In genomic region chr6:139291813-139292619, GRCh38 we compare ENCODE assay signal across 8 cellular contexts. TPM values are rescaled to one million over a fixed set of nuclear protein-coding genes. Genes with fewer than 3 reads are reported as not detected.
DNase-seq lines count a peak whose midpoint lies in the region; ATAC-seq, FAIRE-seq and TF ChIP-seq lines count a peak whose summit lies in the region.

TXLNB (minus strand) TSS chr6:139291998; CDS start chr6:139288899, 3,099 bp downstream.

- DNase-seq in GF-D8 (lab: John Stamatoyannopoulos, UW): peak; percentile 89
- DNase-seq in Kasumi-1 (lab: John Stamatoyannopoulos, UW): peak; percentile 85 to 87
- no peak for DNase-seq in activated B cell treated with CpG ODN at 0.5 μM for 24 hours
- peak; percentile 84 for DNase-seq in central memory CD4-positive, alpha-beta T cell
- DNase-seq in lower lobe of right lung: peak; percentile 82
- DNase-seq in stimulated activated CD4-positive, alpha-beta T cell treated with anti-CD3 and anti-CD28 coated beads, TNF-alpha, amount 100 ng/mL, for 4 hours (ENCODE audit: low read depth in 3 of 3): peak; percentile 49 to 86 (median 69)
- DNase-seq in RCC 7860 (ENCODE audit: low spot score): no peak

- peak within 1 kb of the TSS; percentile 75 for H3K27ac ChIP-seq in lower lobe of right lung

- peaks cover 17% of the 10 kb centered on the region for H3K36me3 Mint-ChIP-seq in activated B cell treated with CpG ODN at 0.5 μM for 24 hours (ENCODE audit: low read depth)

- H3K27ac Mint-ChIP-seq in activated B cell treated with CpG ODN at 0.5 μM for 24 hours: peak within 1 kb of the TSS; percentile 96

- peak within 1 kb of the TSS; percentile 76 for H3K4me3 Mint-ChIP-seq in activated B cell treated with CpG ODN at 0.5 μM for 24 hours

- ATAC-seq in GM21619 (IDR thresholded peaks at IDR 0.05; ENCODE audit: unreplicated experiment) (peak; percentile 58), activated B cell treated with CpG ODN at 0.5 μM for 24 hours (ENCODE audit: low read depth) (peak; percentile 59), lower lobe of right lung (peak; percentile 82 to 91)

- peaks cover 35% of the 10 kb centered on the region for H3K4me1 ChIP-seq in lower lobe of right lung

- no peaks in the 10 kb centered on the region for H3K27me3 ChIP-seq in lower lobe of right lung (ENCODE audit: low read depth)

- peaks cover 76% of the 10 kb centered on the region for H3K4me1 Mint-ChIP-seq in activated B cell treated with CpG ODN at 0.5 μM for 24 hours

- H3K4me3 ChIP-seq in lower lobe of right lung: peak within 1 kb of the TSS; percentile 4

- H3K9me3 ChIP-seq in lower lobe of right lung: no peaks in the 10 kb centered on the region

- TF ChIP-seq CTCF in activated B cell treated with CpG ODN at 0.5 μM for 24 hours (IDR thresholded peaks at IDR 0.05): no peak
- TF ChIP-seq CTCF in lower lobe of right lung (IDR thresholded peaks at IDR 0.05): no peak

- no peak for FAIRE-seq in RCC 7860 (lab: Jason Lieb, UNC)

- CTCF ChIA-PET in activated B cell treated with CpG ODN at 0.5 μM for 24 hours (lab: Charles Lee): interaction anchor here (0.8 to 1.9 kb wide), 6 partner anchors 11 to 114 kb away, joined by 3 to 10 read pairs (median 5); no protein-coding TSS in a partner anchor

- intact Hi-C loops in activated B cell treated with CpG ODN at 0.5 μM for 24 hours (cut with micrococcal nuclease): loop anchor here (1.0 to 2.0 kb wide), 4 partner anchors 17 to 73 kb away; no protein-coding TSS in a partner anchor
- intact Hi-C loops in lower lobe of right lung (cut with DNase I): no loop called here

- H3K36me3 ChIP-seq in lower lobe of right lung: no peaks in the 10 kb centered on the region

- POLR2A ChIA-PET in activated B cell treated with CpG ODN at 0.5 μM for 24 hours (lab: Charles Lee): interaction anchor here (0.6 to 4.6 kb wide), 9 partner anchors 10 to 519 kb away, joined by 3 to 56 read pairs (median 7); partner anchors contain the start of genes CCDC28A and CITED2

- H3K27me3 Mint-ChIP-seq in activated B cell treated with CpG ODN at 0.5 μM for 24 hours: no peaks in the 10 kb centered on the region

- no peaks in the 10 kb centered on the region for H3K9me3 Mint-ChIP-seq in activated B cell treated with CpG ODN at 0.5 μM for 24 hours

RNA-seq across cellular contexts. Expression of gene TXLNB, which starts in this region (rescaled TPM):
- 1.9 and 2.4 TPM in 2 replicates for total RNA-seq in activated B cell treated with CpG ODN at 0.5 μM for 24 hours
- total RNA-seq in lower lobe of right lung: 1.1 TPM

Comparison
In these comparisons a context has a peak if more than half of its experiments do, and no peak if none do; other contexts are left out.
1. DNase-seq: peak in GF-D8 (single experiment), Kasumi-1 (2 of 2), central memory CD4-positive, alpha-beta T cell (single experiment), lower lobe of right lung (single experiment) and stimulated activated CD4-positive, alpha-beta T cell treated with anti-CD3 and anti-CD28 coated beads, TNF-alpha, amount 100 ng/mL, for 4 hours (3 of 3); none in activated B cell treated with CpG ODN at 0.5 μM for 24 hours (single experiment) and RCC 7860 (single experiment).
2. Peak in every context shown above with its lines, with median percentiles within 50 percentile points of each other: ATAC-seq.